ENCODE assay signal across 8 cellular contexts in the genomic region with DNA sequence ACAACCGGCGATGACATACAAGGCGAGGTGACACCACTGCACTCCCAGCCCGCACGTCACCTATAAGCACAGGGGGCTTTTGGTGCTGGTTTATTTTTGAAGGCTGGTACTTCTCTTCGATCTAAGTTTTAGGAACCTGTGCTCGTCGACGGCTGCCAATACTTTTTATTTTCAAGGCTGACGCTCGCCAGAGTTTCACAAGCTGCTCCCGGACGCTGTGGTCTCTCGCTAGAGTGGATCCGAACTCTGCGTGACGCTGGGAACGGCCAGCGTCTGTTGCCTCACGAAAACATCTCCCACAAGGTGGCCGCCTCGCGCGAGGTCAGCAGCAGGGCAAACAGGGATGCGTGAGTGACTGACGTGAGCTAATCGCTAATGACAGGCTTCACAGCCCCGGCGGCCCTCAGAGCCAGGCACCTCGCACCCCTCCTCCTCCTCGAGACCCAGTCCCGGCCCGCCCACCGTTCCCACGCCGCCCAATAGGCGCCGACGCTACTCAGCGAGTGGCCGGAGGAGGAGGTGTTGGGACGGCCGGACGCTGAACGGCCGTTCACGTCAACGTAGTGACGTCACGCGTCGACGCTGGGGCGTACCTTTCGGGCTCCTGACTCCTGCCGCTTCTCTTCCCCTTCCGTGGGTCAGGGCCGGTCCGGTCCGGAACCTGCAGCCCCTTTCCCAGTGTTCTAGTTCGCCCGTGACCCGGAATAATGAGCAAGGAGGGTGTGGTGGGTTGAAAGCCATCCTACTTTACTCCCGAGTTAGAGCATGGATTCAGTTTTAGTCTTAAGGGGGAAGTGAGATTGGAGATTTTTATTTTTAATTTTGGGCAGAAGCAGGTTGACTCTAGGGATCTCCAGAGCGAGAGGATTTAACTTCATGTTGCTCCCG. TPM values are rescaled to one million over a fixed set of nuclear protein-coding genes. Genes with fewer than 3 reads are reported as not detected.
DNase-seq lines count a peak whose midpoint lies in the region; ATAC-seq and TF ChIP-seq lines count a peak whose summit lies in the region.

A gene (plus strand): TSS at position 621 of the 888 bp plus-strand sequence. CDS start 15,351 bp downstream, outside the sequence.

- H3K27me3 ChIP-seq in KMS-11 (ENCODE audit: insufficient read depth, low read depth) = no peaks in the 10 kb centered on the region
- no peaks in the 10 kb centered on the region for H3K27me3 ChIP-seq in Peyer's patch
- H3K27me3 ChIP-seq in esophagus (ENCODE audit: control insufficient read depth in 1 of 2, insufficient read depth in 2 of 2, low read length in 2 of 2) = no peaks in the 10 kb centered on the region
- H3K27me3 ChIP-seq in mucosa of stomach (ENCODE audit: control insufficient read depth, insufficient read depth, low read length) = no peaks in the 10 kb centered on the region

- 0% methylated on average over 62 to 66 of the region's 66 CpGs for WGBS in esophagus, 2 donors

- peak within 1 kb of the TSS; percentile 76 for H3K4me2 ChIP-seq in KMS-11

- peak; percentile 96 for ATAC-seq in GM21737 (IDR thresholded peaks at IDR 0.05; ENCODE audit: unreplicated experiment)

- TF ChIP-seq CTCF in KMS-11 (conservative IDR thresholded peaks at IDR 0.05; ENCODE audit: low read depth, low read length) (0 out of 2 replicates have a peak, but pooled peaks have one; percentile 5), Peyer's patch (IDR thresholded peaks at IDR 0.05) (peak in 2 of 6 experiments; percentile 18 to 43)

- peaks cover 25% of the 10 kb centered on the region for H3K4me1 ChIP-seq in KMS-11 (ENCODE audit: low read depth, poor library complexity, severe bottlenecking)
- H3K4me1 ChIP-seq in Peyer's patch = peaks cover 0 to 30% (median 4%) of the 10 kb centered on the region in 4 donors
- H3K4me1 ChIP-seq in esophagus (ENCODE audit: control insufficient read depth in 2 of 2, insufficient read depth in 2 of 2, low read length in 1 of 2) = no peaks in the 10 kb centered on the region
- no peaks in the 10 kb centered on the region for H3K4me1 ChIP-seq in mucosa of stomach (ENCODE audit: control insufficient read depth, insufficient read depth, low read length)

- peak within 1 kb of the TSS; percentile 87 for H2AFZ ChIP-seq in KMS-11 (ENCODE audit: low read depth)

- peak; percentile 91 for DNase-seq in DMS53 treated with DMSO at 0.1 percent for 48 hours (lab: John Stamatoyannopoulos, UW; ENCODE audit: unreplicated experiment)
- peak; percentile 95 to 99 (median 98) for DNase-seq in Peyer's patch
- DNase-seq in activated T-cell treated with anti-CD3 and anti-CD28 coated beads, Interleukin-2, amount 50 U/mL, for 48 hours = peak; percentile 93 to 95
- DNase-seq in stimulated activated CD8-positive, alpha-beta memory T cell treated with anti-CD3 and anti-CD28 coated beads, Interleukin-7, amount 100 ng/mL, for 1 hour (ENCODE audit: low read depth in 2 of 2) = peak; percentile 72 to 82

- H3K36me3 ChIP-seq in KMS-11 (ENCODE audit: insufficient read depth) (no peaks in the 10 kb centered on the region), Peyer's patch (no peaks in the 10 kb centered on the region), esophagus (ENCODE audit: control insufficient read depth in 2 of 2, insufficient read depth in 2 of 2, low read length in 1 of 2) (no peaks in the 10 kb centered on the region), mucosa of stomach (ENCODE audit: control insufficient read depth, insufficient read depth, low read length) (no peaks in the 10 kb centered on the region)

- H3K79me2 ChIP-seq in KMS-11 (ENCODE audit: insufficient read depth, low read depth) = peaks cover 46% of the 10 kb centered on the region

- no peaks in the 10 kb centered on the region for H3K9me3 ChIP-seq in Peyer's patch
- H3K9me3 ChIP-seq in esophagus (ENCODE audit: control insufficient read depth in 2 of 2, insufficient read depth in 1 of 2, low read depth in 1 of 2, low read length in 1 of 2) = no peaks in the 10 kb centered on the region
- no peaks in the 10 kb centered on the region for H3K9me3 ChIP-seq in mucosa of stomach (ENCODE audit: control insufficient read depth, low read length)

- TF ChIP-seq POLR2A in Peyer's patch (IDR thresholded peaks at IDR 0.05) = peak; percentile 84 to 94

- H3K9ac ChIP-seq in KMS-11 (peak within 1 kb of the TSS; percentile 88), mucosa of stomach (ENCODE audit: low read length) (peak within 1 kb of the TSS; percentile 99)

- H3K27ac ChIP-seq in KMS-11 (peak within 1 kb of the TSS; percentile 93), Peyer's patch (peak within 1 kb of the TSS; percentile 90 to 98 (median 96)), esophagus (ENCODE audit: low read depth in 2 of 2, low read length in 1 of 2) (peak within 1 kb of the TSS; percentile 92 to 99)

- peak within 1 kb of the TSS; percentile 15 for H3K4me3 ChIP-seq in KMS-11 (IDR thresholded peaks at IDR 0.05; ENCODE audit: insufficient read depth, low read depth, low read length)
- H3K4me3 ChIP-seq in Peyer's patch = peak within 1 kb of the TSS; percentile 56 to 77 (median 66)
- H3K4me3 ChIP-seq in esophagus (ENCODE audit: low read depth in 1 of 2, low read length in 2 of 2) = peak within 1 kb of the TSS; percentile 64 to 73
- peak within 1 kb of the TSS; percentile 99 for H3K4me3 ChIP-seq in mucosa of stomach (ENCODE audit: low read length)

- H4K20me1 ChIP-seq in KMS-11 (ENCODE audit: insufficient read depth) = no peaks in the 10 kb centered on the region

RNA-seq across cellular contexts. Expression of the gene that starts here (rescaled TPM):
- total RNA-seq in Peyer's patch = 10 to 100 TPM; 14.0 to 61.5 (median 44.7) TPM
- 10 to 100 TPM; 18.8 to 22.3 TPM for polyA plus RNA-seq in esophagus

Comparison
In these comparisons a context has a peak if more than half of its experiments do, and no peak if none do; other contexts are left out.
1. Peak in every context shown above with its lines: DNase-seq, ATAC-seq, H3K4me3 ChIP-seq and H3K27ac ChIP-seq.
2. H3K4me3 ChIP-seq: peak in every context shown above with its lines; median percentile 99 in mucosa of stomach; 68 in esophagus; 66 in Peyer's patch; 15 in KMS-11.